In genomic region chr15:77526582-77527163, GRCh38 we compare ENCODE assay signal across 20 cellular contexts.
DNase-seq lines count a peak whose midpoint lies in the region; ATAC-seq, FAIRE-seq and TF ChIP-seq lines count a peak whose summit lies in the region.
"Had no signal": no experiment of that assay in that cellular context is flagged by ENCODE, and none has a peak within 500 bp of the region (broad histone marks: within the 10 kb centered on the region; RNA-seq: fewer than 3 reads in every experiment).

No MANE protein-coding gene starts in this region.

- H3K27me3 Mint-ChIP-seq in WTC11 (ENCODE audit: low read depth) = peaks cover 18% of the 10 kb centered on the region
- H3K27me3 Mint-ChIP-seq in activated CD8-positive, alpha-beta T cell treated with anti-CD3 and anti-CD28 coated beads, Interleukin-2, amount 10 ng/mL, durations not matched to agents 7 days and 5 days (ENCODE audit: low read depth) = peaks cover 4% of the 10 kb centered on the region
- H3K27me3 Mint-ChIP-seq: activated B cell treated with CpG ODN at 0.5 μM for 24 hours had no signal

- H2AK5ac ChIP-seq in mesendoderm (ENCODE audit: low read length) = peak overlapping the region; percentile 94

- H4K5ac ChIP-seq in mesendoderm (ENCODE audit: low read length) = no peak overlapping the region

- H2BK120ac ChIP-seq in mesendoderm (ENCODE audit: low read depth, low read length) = no peak overlapping the region

- POLR2A ChIA-PET in WTC11 (lab: Charles Lee) = no interaction called here
- POLR2A ChIA-PET in activated CD8-positive, alpha-beta T cell treated with anti-CD3 and anti-CD28 coated beads, Interleukin-2, amount 10 ng/mL, durations not matched to agents 7 days and 5 days (lab: Charles Lee) = no interaction called here

- H3K79me2 ChIP-seq in mesendoderm (ENCODE audit: control insufficient read depth, insufficient read depth, low read length) = no peaks in the 10 kb centered on the region

- no peak for FAIRE-seq in small intestine (lab: Jason Lieb, UNC)
- FAIRE-seq: endometrium, G401.6 had no signal

- no peaks in the 10 kb centered on the region for H3K79me1 ChIP-seq in mesendoderm (ENCODE audit: low read length)

- H3K9me3 Mint-ChIP-seq in WTC11 = peaks cover 4% of the 10 kb centered on the region; the same call in 1 of the 2 replicates
- no peaks in the 10 kb centered on the region for H3K9me3 Mint-ChIP-seq in activated CD8-positive, alpha-beta T cell treated with anti-CD3 and anti-CD28 coated beads, Interleukin-2, amount 10 ng/mL, durations not matched to agents 7 days and 5 days (ENCODE audit: insufficient read depth)
- H3K9me3 Mint-ChIP-seq: activated B cell treated with CpG ODN at 0.5 μM for 24 hours; central memory CD8-positive, alpha-beta T cell; immature natural killer cell; T-cell had no signal

- no peaks in the 10 kb centered on the region; the same call in 1 of the 2 replicates for H3K36me3 Mint-ChIP-seq in WTC11
- H3K36me3 Mint-ChIP-seq in activated CD8-positive, alpha-beta T cell treated with anti-CD3 and anti-CD28 coated beads, Interleukin-2, amount 10 ng/mL, durations not matched to agents 7 days and 5 days (ENCODE audit: low read depth) = no peaks in the 10 kb centered on the region
- H3K36me3 Mint-ChIP-seq: immature natural killer cell, T-cell had no signal

- no CpG with 5 or more reads among the region's 14 CpGs for WGBS in mesendoderm (ENCODE audit: extremely low coverage, insufficient coverage, low lambda C conversion rate)
- 92% methylated on average over 14 of the region's 14 CpGs for WGBS in thymus
- WGBS in small intestine, 3 donors = 84 to 87% (median 86%) methylated on average over 14 of the region's 14 CpGs

- H3K18ac ChIP-seq in mesendoderm (ENCODE audit: low read length) = no peak overlapping the region

- CTCF ChIA-PET in WTC11 (lab: Charles Lee) = interaction anchor here (1.1 to 4.5 kb wide), 4 partner anchors 12 to 30 kb away, joined by 3 to 30 read pairs (median 5); no protein-coding TSS in a partner anchor
- CTCF ChIA-PET in activated CD8-positive, alpha-beta T cell treated with anti-CD3 and anti-CD28 coated beads, Interleukin-2, amount 10 ng/mL, durations not matched to agents 7 days and 5 days (lab: Charles Lee) = interaction anchor here (0.7 kb wide), 1 partner anchor 17 kb away, joined by 3 read pairs; no protein-coding TSS in a partner anchor

- no peak for ATAC-seq in WTC11
- ATAC-seq in activated CD8-positive, alpha-beta T cell treated with anti-CD3 and anti-CD28 coated beads, Interleukin-2, amount 10 ng/mL, durations not matched to agents 7 days and 5 days = no peak
- ATAC-seq: gastrocnemius medialis, T-cell had no signal

- H2BK5ac ChIP-seq in mesendoderm (ENCODE audit: low read length) = peak overlapping the region; percentile 73

- H2BK15ac ChIP-seq in mesendoderm (replicated peaks; ENCODE audit: low read depth) = no peak overlapping the region

- peaks cover 57% of the 10 kb centered on the region for H3K4me1 Mint-ChIP-seq in WTC11
- no peaks in the 10 kb centered on the region for H3K4me1 Mint-ChIP-seq in activated CD8-positive, alpha-beta T cell treated with anti-CD3 and anti-CD28 coated beads, Interleukin-2, amount 10 ng/mL, durations not matched to agents 7 days and 5 days (ENCODE audit: low read depth)
- H3K4me1 Mint-ChIP-seq: activated B cell treated with CpG ODN at 0.5 μM for 24 hours; central memory CD8-positive, alpha-beta T cell; immature natural killer cell; T-cell had no signal

- H3K27ac Mint-ChIP-seq in WTC11 = peak overlapping the region; percentile 25; the same call in 1 of the 2 replicates
- no peak overlapping the region for H3K27ac Mint-ChIP-seq in activated CD8-positive, alpha-beta T cell treated with anti-CD3 and anti-CD28 coated beads, Interleukin-2, amount 10 ng/mL, durations not matched to agents 7 days and 5 days
- H3K27ac Mint-ChIP-seq: activated B cell treated with CpG ODN at 0.5 μM for 24 hours, T-cell had no signal

- no peak overlapping the region for H3K4me2 ChIP-seq in mesendoderm (ENCODE audit: low read length)

- peak overlapping the region; percentile 56 for H3K4ac ChIP-seq in mesendoderm (ENCODE audit: low read depth, low read length)

- H3K9ac ChIP-seq in mesendoderm (ENCODE audit: low read length) = peak overlapping the region; percentile 10

- H3K36me3 ChIP-seq in mesendoderm (ENCODE audit: control insufficient read depth, insufficient read depth, low read length) (no peaks in the 10 kb centered on the region), thymus (ENCODE audit: control insufficient read depth, insufficient read depth) (no peaks in the 10 kb centered on the region), small intestine (ENCODE audit: control insufficient read depth in 2 of 2, insufficient read depth in 2 of 2, low read length in 2 of 2) (no peaks in the 10 kb centered on the region)
- H3K36me3 ChIP-seq: gastrocnemius medialis, tibial nerve had no signal

- H3K27ac ChIP-seq in mesendoderm (ENCODE audit: low read depth, low read length) (peak overlapping the region; percentile 13), thymus (ENCODE audit: low read depth) (peak overlapping the region; percentile 2), small intestine (ENCODE audit: low read depth in 1 of 2, low read length in 1 of 2) (no peak overlapping the region)
- H3K27ac ChIP-seq: gastrocnemius medialis had no signal

- H3K4me1 ChIP-seq in mesendoderm (ENCODE audit: control insufficient read depth, low read depth, low read length) (peaks cover 41% of the 10 kb centered on the region), thymus (ENCODE audit: control insufficient read depth, insufficient read depth, low read length) (no peaks in the 10 kb centered on the region), small intestine (ENCODE audit: control insufficient read depth in 2 of 2, insufficient read depth in 1 of 2, low read depth in 1 of 2, low read length in 1 of 2) (no peaks in the 10 kb centered on the region)
- H3K4me1 ChIP-seq: gastrocnemius medialis had no signal

- DNase-seq in activated CD8-positive, alpha-beta memory T cell treated with anti-CD3 and anti-CD28 coated beads, Interleukin-2, amount 50 U/mL, for 4 hours = peak; percentile 7
- DNase-seq in activated CD8-positive, alpha-beta memory T cell treated with anti-CD3 and anti-CD28 coated beads, Interleukin-2, amount 50 U/mL, for 48 hours = no peak
- DNase-seq in WTC11 (ENCODE audit: low spot score) (no peak), mesendoderm (no peak), EL (no peak), small intestine (no peak)
- DNase-seq in activated CD8-positive, alpha-beta T cell treated with anti-CD3 and anti-CD28 coated beads, Interleukin-2, amount 10 ng/mL, durations not matched to agents 7 days and 5 days = no peak
- DNase-seq: 8988T; activated B cell treated with CpG ODN at 0.5 μM for 24 hours; activated naive CD4-positive, alpha-beta T cell treated with anti-CD3 and anti-CD28 coated beads, Interleukin-2, amount 50 U/mL, for 16 hours; gastrocnemius medialis; immature natural killer cell; NCI-H510A; OCI-M1; T-cell had no signal

- no peak overlapping the region for H3K23ac ChIP-seq in mesendoderm (ENCODE audit: low read length)

- H3K27me3 ChIP-seq in mesendoderm (ENCODE audit: insufficient read depth, low read length, poor library complexity) (no peaks in the 10 kb centered on the region), thymus (ENCODE audit: control insufficient read depth, insufficient read depth) (no peaks in the 10 kb centered on the region), small intestine (ENCODE audit: control insufficient read depth in 2 of 2, insufficient read depth in 2 of 2, low read length in 2 of 2) (no peaks in the 10 kb centered on the region)
- H3K27me3 ChIP-seq: gastrocnemius medialis, tibial nerve had no signal

- no peak overlapping the region for H4K8ac ChIP-seq in mesendoderm (ENCODE audit: low read depth, low read length)

- H3K9me3 ChIP-seq in thymus (ENCODE audit: control insufficient read depth) (no peaks in the 10 kb centered on the region), small intestine (ENCODE audit: control insufficient read depth, low read depth) (no peaks in the 10 kb centered on the region)
- H3K9me3 ChIP-seq: gastrocnemius medialis, tibial nerve had no signal

- H3K4me3 Mint-ChIP-seq in WTC11 = no peak overlapping the region
- no peak overlapping the region for H3K4me3 Mint-ChIP-seq in activated CD8-positive, alpha-beta T cell treated with anti-CD3 and anti-CD28 coated beads, Interleukin-2, amount 10 ng/mL, durations not matched to agents 7 days and 5 days
- H3K4me3 Mint-ChIP-seq: activated B cell treated with CpG ODN at 0.5 μM for 24 hours; central memory CD8-positive, alpha-beta T cell; immature natural killer cell; T-cell had no signal

- H3K56ac ChIP-seq in mesendoderm (ENCODE audit: low read length) = peak overlapping the region; percentile 81

- H3K4me3 ChIP-seq in mesendoderm (ENCODE audit: low read length) (no peak overlapping the region), thymus (ENCODE audit: low read length) (no peak overlapping the region), small intestine (ENCODE audit: low read depth in 1 of 2, low read length in 2 of 2) (no peak overlapping the region)
- H3K4me3 ChIP-seq: gastrocnemius medialis, tibial nerve had no signal

- no peak for TF ChIP-seq CTCF in WTC11 (IDR thresholded peaks at IDR 0.05)

TF ChIP-seq in WTC11, 78 proteins besides CTCF, POLR2A, EP300 and RAD21 (continues in another document):
- TF ChIP-seq ATF2 (CRISPR knock-in tag; IDR thresholded peaks at IDR 0.05; ENCODE audit: borderline replicate concordance, low read depth) (no peak), NR2C2 (CRISPR knock-in tag; IDR thresholded peaks at IDR 0.05) (no peak), GRHL2 (CRISPR knock-in tag; IDR thresholded peaks at IDR 0.05; ENCODE audit: insufficient replicate concordance, severe bottlenecking) (no peak), MXD4 (CRISPR knock-in tag; IDR thresholded peaks at IDR 0.05; ENCODE audit: borderline replicate concordance) (no peak), SP1 (CRISPR knock-in tag; conservative IDR thresholded peaks at IDR 0.05) (no peak)

Comparison
In these comparisons a context has a peak if more than half of its experiments do, and no peak if none do; other contexts are left out.
1. H3K27ac ChIP-seq: peak in mesendoderm (single experiment) and thymus (single experiment); none in small intestine (0 of 2).